ENCODE assay signal across 9 cellular contexts in the genomic region with DNA sequence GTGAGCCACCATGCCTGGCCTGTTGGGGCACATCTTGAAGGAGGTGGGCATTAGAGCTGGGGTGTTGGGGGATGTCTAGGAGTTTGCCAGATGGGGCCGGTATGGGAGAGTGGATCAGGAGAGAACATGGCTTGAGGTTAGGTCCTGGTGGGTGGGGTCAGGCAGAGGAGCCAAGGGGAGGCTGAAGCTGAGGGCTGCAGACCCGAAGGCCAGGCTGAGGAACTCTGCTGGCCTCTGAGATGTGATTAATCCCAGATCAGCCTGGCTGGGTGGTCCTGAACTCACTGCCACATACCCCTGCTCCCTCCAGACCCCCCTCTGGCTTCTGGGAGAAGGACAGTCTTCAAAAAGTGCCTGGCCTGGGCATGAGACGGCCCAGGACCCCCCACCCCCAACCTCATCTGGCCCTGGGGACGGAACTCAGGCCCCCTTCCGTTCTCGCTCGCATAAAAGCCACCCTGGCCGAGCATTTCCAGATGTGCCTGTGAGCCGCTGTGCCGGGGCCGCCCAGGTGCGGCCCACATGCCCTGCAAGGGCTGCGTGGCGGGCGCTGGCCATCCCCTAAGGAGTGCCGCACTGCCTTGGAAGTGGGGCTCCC. TPM values are rescaled to one million over a fixed set of nuclear protein-coding genes. Genes with fewer than 3 reads are reported as not detected.
DNase-seq lines count a peak whose midpoint lies in the region; ATAC-seq, FAIRE-seq and TF ChIP-seq lines count a peak whose summit lies in the region.
"Had no signal": no experiment of that assay in that cellular context is flagged by ENCODE, and none has a peak within 500 bp of the region (broad histone marks: within the 10 kb centered on the region; RNA-seq: fewer than 3 reads in every experiment).

No MANE protein-coding gene starts in this region.

- BruUV-seq in Panc1 (replicated peaks; lab: Mats Ljungman, UMichigan) (no TSS peak), endothelial cell of umbilical vein (replicated peaks; lab: Mats Ljungman, UMichigan) (no TSS peak)

- DNase-seq in Panc1 (ENCODE audit: low read depth, low spot score) (no peak), endothelial cell of umbilical vein (ENCODE audit: low read depth, low spot score) (no peak), progenitor cell of endocrine pancreas (ENCODE audit: low spot score, unreplicated experiment) (no peak)
- no peak for DNase-seq in stimulated activated CD4-positive, alpha-beta T cell treated with anti-CD3 and anti-CD28 coated beads, Interleukin-2, amount 100 ng/mL, for 24 hours
- DNase-seq in activated CD4-positive, alpha-beta T cell treated with anti-CD3 and anti-CD28 coated beads for 1 hour, result no peak
- DNase-seq in stimulated activated CD8-positive, alpha-beta memory T cell treated with anti-CD3 and anti-CD28 coated beads, Interleukin-4, amount 100 ng/mL, for 48 hours, result no peak

- H3K4me1 Mint-ChIP-seq in progenitor cell of endocrine pancreas (ENCODE audit: low read depth), result peaks cover 5% of the 10 kb centered on the region

- H3K4me2 ChIP-seq in endothelial cell of umbilical vein (ENCODE audit: insufficient read depth, low read length), result no peak overlapping the region

- H3K9ac ChIP-seq in ES-I3 (ENCODE audit: low read depth, low read length) (peak overlapping the region; percentile 62; the same call in 1 of the 2 replicates), endothelial cell of umbilical vein (replicated peaks; ENCODE audit: extremely low read depth, insufficient read depth, low read length) (no peak overlapping the region)

- peak overlapping the region; percentile 82 for H3K27ac Mint-ChIP-seq in progenitor cell of endocrine pancreas

- TF ChIP-seq CTCF in Panc1 (IDR thresholded peaks at IDR 0.05), result no peak
- no peak for TF ChIP-seq CTCF in endothelial cell of umbilical vein (IDR thresholded peaks at IDR 0.05; ENCODE audit: extremely low read depth in 1 of 2, insufficient read depth in 1 of 2, low read depth in 1 of 2, low read length in 2 of 2)
- TF ChIP-seq CTCF in progenitor cell of endocrine pancreas (IDR thresholded peaks at IDR 0.05; ENCODE audit: unreplicated experiment), result no peak

- POLR2A ChIA-PET in Panc1 (lab: Charles Lee) (no interaction called here), endothelial cell of umbilical vein (lab: Charles Lee) (no interaction called here)

- H3K27me3 ChIP-seq in Panc1 (ENCODE audit: control insufficient read depth, insufficient read depth, low read length) (no peaks in the 10 kb centered on the region), endothelial cell of umbilical vein (ENCODE audit: control insufficient read depth in 2 of 2, insufficient read depth in 2 of 2, low read length in 2 of 2) (no peaks in the 10 kb centered on the region)

- no peaks in the 10 kb centered on the region for H3K36me3 Mint-ChIP-seq in progenitor cell of endocrine pancreas (ENCODE audit: insufficient read depth)

- no peaks in the 10 kb centered on the region for H4K20me1 ChIP-seq in endothelial cell of umbilical vein (replicated peaks; ENCODE audit: control insufficient read depth, extremely low read depth, insufficient read depth, low read length)

- H3K9me3 Mint-ChIP-seq in progenitor cell of endocrine pancreas (ENCODE audit: low read depth), result no peaks in the 10 kb centered on the region

- H2AFZ ChIP-seq in endothelial cell of umbilical vein (ENCODE audit: low read depth, low read length), result no peak overlapping the region

- H3K9me1 ChIP-seq in endothelial cell of umbilical vein (replicated peaks; ENCODE audit: control insufficient read depth, extremely low read depth, insufficient read depth, low read length), result no peaks in the 10 kb centered on the region

- dilution Hi-C loops in endothelial cell of umbilical vein (cut with MboI; ENCODE audit: extremely low pct_ligation_motif_present, low sequenced_read_pairs), result no loop called here

- H3K4me1 ChIP-seq in ES-I3 (ENCODE audit: insufficient read depth, low read length) (peaks cover 4% of the 10 kb centered on the region; the same call in 1 of the 2 replicates), Panc1 (ENCODE audit: control insufficient read depth, insufficient read depth, low read length) (peaks cover 22% of the 10 kb centered on the region), endothelial cell of umbilical vein (ENCODE audit: control insufficient read depth, extremely low read depth, insufficient read depth, low read length) (peaks cover 16% of the 10 kb centered on the region)

- ATAC-seq in Panc1, result no peak
- no peak for ATAC-seq in GM18505 (IDR thresholded peaks at IDR 0.05; ENCODE audit: unreplicated experiment)

- H3K36me3 ChIP-seq in ES-I3 (ENCODE audit: insufficient read depth, low read length), result no peaks in the 10 kb centered on the region
- no peaks in the 10 kb centered on the region for H3K36me3 ChIP-seq in Panc1 (ENCODE audit: control insufficient read depth, insufficient read depth, low read length)
- no peaks in the 10 kb centered on the region for H3K36me3 ChIP-seq in endothelial cell of umbilical vein (ENCODE audit: control insufficient read depth in 2 of 2, extremely low read depth in 1 of 2, insufficient read depth in 2 of 2, low read length in 2 of 2)

- H3K4me3 Mint-ChIP-seq in progenitor cell of endocrine pancreas (ENCODE audit: low read depth), result peak overlapping the region; percentile 70

- peaks cover 12% of the 10 kb centered on the region for H3K79me2 ChIP-seq in endothelial cell of umbilical vein (ENCODE audit: control insufficient read depth, insufficient read depth, low read length)

- no peak for FAIRE-seq in endothelial cell of umbilical vein (lab: Jason Lieb, UNC)

- TF ChIP-seq POLR2A in endothelial cell of umbilical vein (IDR thresholded peaks at IDR 0.05; ENCODE audit: low read depth, low read length) (no peak), GM18505 (IDR thresholded peaks at IDR 0.05; ENCODE audit: borderline replicate concordance, extremely low read depth, insufficient read depth, insufficient read length) (no peak)

- intact Hi-C loops in Panc1 (cut with micrococcal nuclease; ENCODE audit: unreplicated experiment), result no loop called here
- intact Hi-C loops in endothelial cell of umbilical vein (cut with micrococcal nuclease), result no loop called here

- peak overlapping the region; percentile 54; the same call in 1 of the 2 replicates for H3K27ac ChIP-seq in Panc1 (ENCODE audit: low read length)
- peak overlapping the region; percentile 68 for H3K27ac ChIP-seq in endothelial cell of umbilical vein (ENCODE audit: insufficient read depth, low read depth, low read length)

- CTCF ChIA-PET in Panc1 (lab: Charles Lee) (no interaction called here), endothelial cell of umbilical vein (lab: Charles Lee) (interaction anchor here (0.9 to 2.5 kb wide), 7 partner anchors 9 to 95 kb away, joined by 3 to 11 read pairs (median 8); no protein-coding TSS in a partner anchor)

- H3K9me3 ChIP-seq in ES-I3 (ENCODE audit: control insufficient read depth, insufficient read depth, low read length), result no peaks in the 10 kb centered on the region
- H3K9me3 ChIP-seq in Panc1 (ENCODE audit: control insufficient read depth, insufficient read depth, low read depth, low read length), result no peaks in the 10 kb centered on the region
- H3K9me3 ChIP-seq in endothelial cell of umbilical vein (replicated peaks; ENCODE audit: control insufficient read depth, insufficient read depth, low read length), result no peaks in the 10 kb centered on the region

- H3K4me3 ChIP-seq in Panc1 (ENCODE audit: low read depth in 2 of 2, low read length in 2 of 2) (peak overlapping the region; percentile 47 to 65), endothelial cell of umbilical vein (replicated peaks in 1 of 3; ENCODE audit: insufficient read depth in 1 of 3, low read depth in 1 of 3, low read length in 3 of 3) (no peak overlapping the region)

- in situ Hi-C loops in Panc1 (cut with HindIII; ENCODE audit: low pct_unique_long_range_greater_than_20kb, low sequenced_read_pairs), result no loop called here

- H3K27me3 Mint-ChIP-seq in progenitor cell of endocrine pancreas, result peaks cover 3% of the 10 kb centered on the region

RNA-seq across cellular contexts. Expression of gene FSTL3, which starts 2.7 kb away (rescaled TPM):
- total RNA-seq in Panc1 (2021; ENCODE audit: unreplicated experiment) (32.5 TPM), endothelial cell of umbilical vein (19.9 and 30.3 TPM in 2 replicates), progenitor cell of endocrine pancreas (13.8 and 14.4 TPM in 2 replicates)
- polyA plus RNA-seq in Panc1 (2012; ENCODE audit: insufficient read length), result 39.5 TPM
- polyA plus RNA-seq in endothelial cell of umbilical vein, result 45.2 and 70.7 TPM in 2 replicates
- polyA plus RNA-seq in endothelial cell of umbilical vein (2011; cell fraction: cytosol; rRNA removed), result 23.1 and 28.2 TPM in 2 replicates
- 43.7 and 57.4 TPM in 2 replicates for polyA plus RNA-seq in endothelial cell of umbilical vein (2011; cell fraction: nucleus; rRNA removed)
- 27.8 and 50.7 TPM in 2 replicates for polyA plus RNA-seq in endothelial cell of umbilical vein (2012)
- 14.0 and 17.2 TPM in 2 replicates for polyA minus RNA-seq in endothelial cell of umbilical vein
- 102 TPM for polyA minus RNA-seq in endothelial cell of umbilical vein (2011; cell fraction: cytosol; rRNA and poly(A)+ RNA removed)
- 5.0 and 10.4 TPM in 2 replicates for polyA minus RNA-seq in endothelial cell of umbilical vein (2011; cell fraction: nucleus; rRNA and poly(A)+ RNA removed)

RNA-seq across cellular contexts. Expression of gene RNF126, which starts 15.9 kb away (rescaled TPM):
- 61.2 TPM for total RNA-seq in Panc1 (2021; ENCODE audit: unreplicated experiment)
- polyA plus RNA-seq in Panc1 (2012; ENCODE audit: insufficient read length), result 80.4 TPM
- total RNA-seq in endothelial cell of umbilical vein, result 58.4 and 61.3 TPM in 2 replicates
- polyA plus RNA-seq in endothelial cell of umbilical vein, result 19.2 and 20.5 TPM in 2 replicates
- polyA plus RNA-seq in endothelial cell of umbilical vein (2011; cell fraction: cytosol; rRNA removed), result 18.8 and 27.0 TPM in 2 replicates
- 20.9 and 24.6 TPM in 2 replicates for polyA plus RNA-seq in endothelial cell of umbilical vein (2011; cell fraction: nucleus; rRNA removed)
- 35.7 and 49.8 TPM in 2 replicates for polyA plus RNA-seq in endothelial cell of umbilical vein (2012)
- 6.4 and 7.9 TPM in 2 replicates for polyA minus RNA-seq in endothelial cell of umbilical vein
- 23.1 TPM for polyA minus RNA-seq in endothelial cell of umbilical vein (2011; cell fraction: cytosol; rRNA and poly(A)+ RNA removed)
- 7.1 and 16.3 TPM in 2 replicates for polyA minus RNA-seq in endothelial cell of umbilical vein (2011; cell fraction: nucleus; rRNA and poly(A)+ RNA removed)
- total RNA-seq in progenitor cell of endocrine pancreas, result 37.3 and 39.2 TPM in 2 replicates

RNA-seq across cellular contexts. Expression of gene PRSS57, which starts 16.4 kb away (rescaled TPM):
- total RNA-seq in Panc1 (2021; ENCODE audit: unreplicated experiment), result not detected
- polyA plus RNA-seq in Panc1 (2012; ENCODE audit: insufficient read length), result not detected
- total RNA-seq in endothelial cell of umbilical vein, result not detected in 2 replicates
- polyA plus RNA-seq in endothelial cell of umbilical vein, result not detected in 2 replicates
- not detected in 2 replicates for polyA plus RNA-seq in endothelial cell of umbilical vein (2011; cell fraction: cytosol; rRNA removed)
- not detected in 2 replicates for polyA plus RNA-seq in endothelial cell of umbilical vein (2011; cell fraction: nucleus; rRNA removed)
- not detected in 2 replicates for polyA plus RNA-seq in endothelial cell of umbilical vein (2012)
- polyA minus RNA-seq in endothelial cell of umbilical vein, result not detected in 2 replicates
- polyA minus RNA-seq in endothelial cell of umbilical vein (2011; cell fraction: cytosol; rRNA and poly(A)+ RNA removed), result not detected
- polyA minus RNA-seq in endothelial cell of umbilical vein (2011; cell fraction: nucleus; rRNA and poly(A)+ RNA removed), result not detected in 2 replicates
- not detected in 2 replicates for total RNA-seq in progenitor cell of endocrine pancreas
- total RNA-seq: M059J had no signal

RNA-seq across cellular contexts. Expression of gene PALM, which starts 29.8 kb away (rescaled TPM):
- total RNA-seq in Panc1 (2021; ENCODE audit: unreplicated experiment) (14.4 TPM), endothelial cell of umbilical vein (24.2 and 31.8 TPM in 2 replicates), progenitor cell of endocrine pancreas (52.4 and 54.3 TPM in 2 replicates)
- 27.2 TPM for polyA plus RNA-seq in Panc1 (2012; ENCODE audit: insufficient read length)
- 3.9 and 5.7 TPM in 2 replicates for polyA plus RNA-seq in endothelial cell of umbilical vein
- 1.7 and 3.4 TPM in 2 replicates for polyA plus RNA-seq in endothelial cell of umbilical vein (2011; cell fraction: cytosol; rRNA removed)
- 3.1 and 3.2 TPM in 2 replicates for polyA plus RNA-seq in endothelial cell of umbilical vein (2011; cell fraction: nucleus; rRNA removed)
- polyA plus RNA-seq in endothelial cell of umbilical vein (2012), result 2.2 and 6.7 TPM in 2 replicates
- polyA minus RNA-seq in endothelial cell of umbilical vein, result 2.2 and 2.5 TPM in 2 replicates
- 2.5 TPM for polyA minus RNA-seq in endothelial cell of umbilical vein (2011; cell fraction: cytosol; rRNA and poly(A)+ RNA removed)
- polyA minus RNA-seq in endothelial cell of umbilical vein (2011; cell fraction: nucleus; rRNA and poly(A)+ RNA removed), result 0.72 and 2.0 TPM in 2 replicates

RNA-seq across cellular contexts. Expression of gene FGF22, which starts 39.2 kb away (rescaled TPM):
- total RNA-seq in Panc1 (2021; ENCODE audit: unreplicated experiment), result 0.72 TPM
- 0.48 TPM for polyA plus RNA-seq in Panc1 (2012; ENCODE audit: insufficient read length)
- total RNA-seq in endothelial cell of umbilical vein, result not detected in 2 replicates
- 0.06 and 0.07 TPM in 2 replicates for polyA plus RNA-seq in endothelial cell of umbilical vein
- not detected in 2 replicates for polyA plus RNA-seq in endothelial cell of umbilical vein (2011; cell fraction: cytosol; rRNA removed)
- polyA plus RNA-seq in endothelial cell of umbilical vein (2011; cell fraction: nucleus; rRNA removed), result 0.16 TPM in 1 of 2 replicates, not detected in the other
- polyA plus RNA-seq in endothelial cell of umbilical vein (2012), result not detected in 2 replicates
- polyA minus RNA-seq in endothelial cell of umbilical vein, result not detected in 2 replicates
- not detected for polyA minus RNA-seq in endothelial cell of umbilical vein (2011; cell fraction: cytosol; rRNA and poly(A)+ RNA removed)
- not detected in 2 replicates for polyA minus RNA-seq in endothelial cell of umbilical vein (2011; cell fraction: nucleus; rRNA and poly(A)+ RNA removed)
- total RNA-seq in progenitor cell of endocrine pancreas, result 0.43 and 0.49 TPM in 2 replicates
- total RNA-seq: M059J had no signal

Comparison
In these comparisons a context has a peak if more than half of its experiments do, and no peak if none do; other contexts are left out.
1. H3K4me3 ChIP-seq: peak in Panc1 (2 of 2); none in endothelial cell of umbilical vein (0 of 3).